Comparison of ENCODE assay signal across 16 cellular contexts in the genomic region with DNA sequence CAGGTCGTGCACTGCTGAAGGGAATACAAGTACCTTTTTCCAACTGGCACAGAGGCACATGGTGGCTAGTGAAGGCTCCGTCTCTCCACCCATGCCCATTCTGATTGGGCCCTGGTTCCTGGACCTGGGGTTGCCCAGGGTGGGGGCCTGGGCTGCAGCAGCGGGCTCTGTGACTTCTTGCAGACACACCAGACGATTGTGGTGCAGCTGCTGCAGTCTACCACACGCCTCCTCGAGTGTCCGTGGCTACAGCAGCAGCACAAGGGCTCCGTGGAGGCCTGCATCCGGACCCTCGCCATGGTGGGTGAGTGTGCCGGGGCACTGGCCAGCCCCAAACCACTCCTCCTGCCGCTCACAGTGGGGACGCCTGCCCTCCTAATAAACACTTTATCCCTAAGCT. TPM values are rescaled to one million over a fixed set of nuclear protein-coding genes. Genes with fewer than 3 reads are reported as not detected.
A peak's percentile ranks its signal among the peaks of the same experiment; 100 is the strongest.
DNase-seq lines count a peak whose midpoint lies in the region; ATAC-seq and TF ChIP-seq lines count a peak whose summit lies in the region.
"Had no signal": no experiment of that assay in that cellular context is flagged by ENCODE, and none has a peak within 500 bp of the region (broad histone marks: within the 10 kb centered on the region; RNA-seq: fewer than 3 reads in every experiment).

No MANE protein-coding gene starts in this region.

- H3K4me1 ChIP-seq in CD4-positive, alpha-beta memory T cell (ENCODE audit: insufficient read depth, low read length): peaks cover 14% of the 10 kb centered on the region

- peak overlapping the region; percentile 61 for H3K27ac Mint-ChIP-seq in activated naive CD4-positive, alpha-beta T cell treated with anti-CD3 and anti-CD28 coated beads for 36 hours
- H3K27ac Mint-ChIP-seq in CD4-positive, alpha-beta memory T cell: peak overlapping the region in 4 of 7 donors; percentile 43 to 81 (median 64)
- H3K27ac Mint-ChIP-seq in activated CD8-positive, alpha-beta T cell treated with anti-CD3 and anti-CD28 coated beads for 36 hours: peak overlapping the region; percentile 83
- peak overlapping the region; percentile 91 for H3K27ac Mint-ChIP-seq in stimulated activated effector memory CD8-positive, alpha-beta T cell treated with anti-CD3 and anti-CD28 coated beads, Interleukin-12 subunit alpha, Interleukin-12 subunit beta, amount 100 ng/mL, for 72 hours
- H3K27ac Mint-ChIP-seq: CD14-positive monocyte had no signal

- H3K4me3 Mint-ChIP-seq in activated naive CD4-positive, alpha-beta T cell treated with anti-CD3 and anti-CD28 coated beads for 36 hours: no peak overlapping the region
- H3K4me3 Mint-ChIP-seq in CD4-positive, alpha-beta memory T cell: peak overlapping the region in 1 of 8 donors; percentile 24
- H3K4me3 Mint-ChIP-seq in activated CD8-positive, alpha-beta T cell treated with anti-CD3 and anti-CD28 coated beads for 36 hours: no peak overlapping the region
- no peak overlapping the region for H3K4me3 Mint-ChIP-seq in stimulated activated effector memory CD8-positive, alpha-beta T cell treated with anti-CD3 and anti-CD28 coated beads, Interleukin-12 subunit alpha, Interleukin-12 subunit beta, amount 100 ng/mL, for 72 hours
- H3K4me3 Mint-ChIP-seq: CD14-positive monocyte had no signal

- H3K4me3 ChIP-seq in CD4-positive, alpha-beta memory T cell (ENCODE audit: low read length in 2 of 2): no peak overlapping the region
- H3K4me3 ChIP-seq: A549, MG63 had no signal

- peak overlapping the region; percentile 24 for H3K27ac ChIP-seq in CD4-positive, alpha-beta memory T cell (ENCODE audit: low read depth, low read length)
- H3K27ac ChIP-seq: A549 had no signal

- no peaks in the 10 kb centered on the region for H3K9me3 Mint-ChIP-seq in activated naive CD4-positive, alpha-beta T cell treated with anti-CD3 and anti-CD28 coated beads for 36 hours
- H3K9me3 Mint-ChIP-seq in CD4-positive, alpha-beta memory T cell: no peaks in the 10 kb centered on the region
- H3K9me3 Mint-ChIP-seq in activated CD8-positive, alpha-beta T cell treated with anti-CD3 and anti-CD28 coated beads for 36 hours: no peaks in the 10 kb centered on the region
- H3K9me3 Mint-ChIP-seq in stimulated activated effector memory CD8-positive, alpha-beta T cell treated with anti-CD3 and anti-CD28 coated beads, Interleukin-12 subunit alpha, Interleukin-12 subunit beta, amount 100 ng/mL, for 72 hours: no peaks in the 10 kb centered on the region

- no peaks in the 10 kb centered on the region for H3K9me3 ChIP-seq in CD4-positive, alpha-beta memory T cell (ENCODE audit: control insufficient read depth in 1 of 2, low read length in 2 of 2)
- H3K9me3 ChIP-seq: A549, MG63 had no signal

- H3K27me3 Mint-ChIP-seq in activated naive CD4-positive, alpha-beta T cell treated with anti-CD3 and anti-CD28 coated beads for 36 hours (ENCODE audit: low read depth): no peaks in the 10 kb centered on the region
- no peaks in the 10 kb centered on the region for H3K27me3 Mint-ChIP-seq in CD4-positive, alpha-beta memory T cell
- H3K27me3 Mint-ChIP-seq in activated CD8-positive, alpha-beta T cell treated with anti-CD3 and anti-CD28 coated beads for 36 hours: no peaks in the 10 kb centered on the region

- ATAC-seq in activated CD8-positive, alpha-beta T cell treated with anti-CD3 and anti-CD28 coated beads for 36 hours: no peak
- no peak for ATAC-seq in stimulated activated effector memory CD8-positive, alpha-beta T cell treated with anti-CD3 and anti-CD28 coated beads, Interleukin-12 subunit alpha, Interleukin-12 subunit beta, amount 100 ng/mL, for 72 hours
- no peak for ATAC-seq in GM18907 (IDR thresholded peaks at IDR 0.05; ENCODE audit: unreplicated experiment)
- ATAC-seq: A549, PC-3 had no signal

- POLR2A ChIA-PET in CD4-positive, alpha-beta memory T cell (lab: Charles Lee; ENCODE audit: partially characterized antibody): interaction anchor here (1.1 to 2.3 kb wide), 4 partner anchors 9 to 57 kb away, joined by 4 to 22 read pairs (median 5); no protein-coding TSS in a partner anchor
- POLR2A ChIA-PET in activated CD8-positive, alpha-beta T cell treated with anti-CD3 and anti-CD28 coated beads for 36 hours (lab: Charles Lee): interaction anchor here (1.3 to 2.4 kb wide), 4 partner anchors 11 to 61 kb away, joined by 3 to 21 read pairs (median 4); partner anchors contain the start of genes ITPR3 and UQCC2

- no peak for DNase-seq in activated naive CD4-positive, alpha-beta T cell treated with anti-CD3 and anti-CD28 coated beads for 36 hours
- no peak for DNase-seq in activated naive CD4-positive, alpha-beta T cell treated with Interleukin-2 at 50 U/mL for 16 hours
- no peak for DNase-seq in CD4-positive, alpha-beta memory T cell
- DNase-seq in activated CD8-positive, alpha-beta T cell treated with anti-CD3 and anti-CD28 coated beads for 36 hours: no peak
- no peak for DNase-seq in stimulated activated effector memory CD8-positive, alpha-beta T cell treated with anti-CD3 and anti-CD28 coated beads, Interleukin-12 subunit alpha, Interleukin-12 subunit beta, amount 100 ng/mL, for 72 hours (ENCODE audit: low spot score in 2 of 2)
- no peak for DNase-seq in DMS53 (lab: John Stamatoyannopoulos, UW)
- DNase-seq: Calu3, MG63, NCI-H1092, NCI-H146, NCI-H510A treated with DMSO at 0.1 percent for 48 hours, NCI-H82, PC-3 had no signal

- no peak for TF ChIP-seq CTCF in activated CD8-positive, alpha-beta T cell treated with anti-CD3 and anti-CD28 coated beads for 36 hours (IDR thresholded peaks at IDR 0.05)

- peaks cover 77% of the 10 kb centered on the region for H3K36me3 ChIP-seq in CD4-positive, alpha-beta memory T cell (ENCODE audit: insufficient read depth, low read length)

- peaks cover 46% of the 10 kb centered on the region for H3K36me3 Mint-ChIP-seq in activated naive CD4-positive, alpha-beta T cell treated with anti-CD3 and anti-CD28 coated beads for 36 hours (ENCODE audit: low read depth)
- peaks cover 45 to 80% of the 10 kb centered on the region in 2 donors for H3K36me3 Mint-ChIP-seq in CD4-positive, alpha-beta memory T cell
- peaks cover 64% of the 10 kb centered on the region for H3K36me3 Mint-ChIP-seq in activated CD8-positive, alpha-beta T cell treated with anti-CD3 and anti-CD28 coated beads for 36 hours (ENCODE audit: low read depth)
- H3K36me3 Mint-ChIP-seq in stimulated activated effector memory CD8-positive, alpha-beta T cell treated with anti-CD3 and anti-CD28 coated beads, Interleukin-12 subunit alpha, Interleukin-12 subunit beta, amount 100 ng/mL, for 72 hours: peaks cover 95% of the 10 kb centered on the region

- H3K27me3 ChIP-seq in CD4-positive, alpha-beta memory T cell (ENCODE audit: insufficient read depth, low read length): no peaks in the 10 kb centered on the region
- H3K27me3 ChIP-seq: MG63 had no signal

- CTCF ChIA-PET in activated naive CD4-positive, alpha-beta T cell treated with anti-CD3 and anti-CD28 coated beads for 36 hours (lab: Charles Lee): no interaction called here
- CTCF ChIA-PET in CD4-positive, alpha-beta memory T cell (lab: Charles Lee; ENCODE audit: partially characterized antibody): interaction anchor here (1.5 to 2.4 kb wide), 4 partner anchors 12 to 97 kb away, joined by 3 to 14 read pairs (median 9); partner anchors contain the start of gene UQCC2
- CTCF ChIA-PET in activated CD8-positive, alpha-beta T cell treated with anti-CD3 and anti-CD28 coated beads for 36 hours (lab: Charles Lee): interaction anchor here (0.7 to 1.3 kb wide), 2 partner anchors 20 to 104 kb away, joined by 3 read pairs; no protein-coding TSS in a partner anchor

- H3K4me1 Mint-ChIP-seq in activated naive CD4-positive, alpha-beta T cell treated with anti-CD3 and anti-CD28 coated beads for 36 hours (ENCODE audit: low read depth): peaks cover 11% of the 10 kb centered on the region
- peaks cover 6 to 24% (median 13%) of the 10 kb centered on the region in 4 donors for H3K4me1 Mint-ChIP-seq in CD4-positive, alpha-beta memory T cell
- peaks cover 17% of the 10 kb centered on the region for H3K4me1 Mint-ChIP-seq in activated CD8-positive, alpha-beta T cell treated with anti-CD3 and anti-CD28 coated beads for 36 hours (ENCODE audit: low read depth)
- peaks cover 36% of the 10 kb centered on the region for H3K4me1 Mint-ChIP-seq in stimulated activated effector memory CD8-positive, alpha-beta T cell treated with anti-CD3 and anti-CD28 coated beads, Interleukin-12 subunit alpha, Interleukin-12 subunit beta, amount 100 ng/mL, for 72 hours
- H3K4me1 Mint-ChIP-seq: CD14-positive monocyte had no signal

- intact Hi-C loops in activated naive CD4-positive, alpha-beta T cell treated with anti-CD3 and anti-CD28 coated beads for 36 hours (cut with micrococcal nuclease): no loop called here
- intact Hi-C loops in CD4-positive, alpha-beta memory T cell (cut with micrococcal nuclease): no loop called here
- intact Hi-C loops in activated CD8-positive, alpha-beta T cell treated with anti-CD3 and anti-CD28 coated beads for 36 hours (cut with micrococcal nuclease): no loop called here

RNA-seq across cellular contexts. Expression of gene UQCC2, which starts 29.2 kb away (rescaled TPM):
- 100 to 1,000 TPM; 199 to 205 TPM for total RNA-seq in activated naive CD4-positive, alpha-beta T cell treated with anti-CD3 and anti-CD28 coated beads for 36 hours
- total RNA-seq in CD4-positive, alpha-beta memory T cell: 10 to 100 TPM; 22.8 to 24.8 TPM
- 10 to 100 TPM; 44.4 to 57.9 TPM for polyA plus RNA-seq in CD4-positive, alpha-beta memory T cell
- total RNA-seq in activated CD8-positive, alpha-beta T cell treated with anti-CD3 and anti-CD28 coated beads for 36 hours: 100 to 1,000 TPM; 127 to 128 TPM

Comparison
In these comparisons a context has a peak if more than half of its experiments do, and no peak if none do; other contexts are left out.
1. RNA of gene UQCC2, which starts 29.2 kb away (total RNA-seq): 199 to 205 TPM in activated naive CD4-positive, alpha-beta T cell treated with anti-CD3 and anti-CD28 coated beads for 36 hours and 127 to 128 TPM in activated CD8-positive, alpha-beta T cell treated with anti-CD3 and anti-CD28 coated beads for 36 hours; 22.8 to 24.8 TPM in CD4-positive, alpha-beta memory T cell; every median in the first group is over 4 times any median in the second.
2. Peak in every context shown above with its lines, with median percentiles within 50 percentile points of each other: H3K27ac Mint-ChIP-seq.